Comparison of ENCODE assay signal across 30 cellular contexts in the genomic region with DNA sequence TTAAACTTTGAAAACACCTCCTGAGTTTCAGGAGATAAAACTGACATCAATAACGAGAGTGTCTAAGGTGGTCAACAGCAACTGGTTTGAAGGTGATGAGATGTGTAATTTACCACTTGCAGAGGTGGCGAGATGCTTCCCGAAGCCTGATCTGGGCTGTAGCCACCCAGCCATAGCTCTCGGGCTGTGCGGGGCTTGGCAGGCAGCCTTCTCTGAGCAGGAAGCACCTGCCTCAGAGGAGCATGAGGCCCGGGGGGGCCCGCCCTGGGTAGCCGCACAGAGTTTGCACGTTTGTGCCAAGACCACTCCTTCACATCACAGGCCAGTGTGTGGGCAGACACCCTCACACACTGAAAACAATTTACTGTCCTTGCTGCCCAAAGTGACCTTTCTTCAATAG.
DNase-seq lines count a peak whose midpoint lies in the region; ATAC-seq, FAIRE-seq and TF ChIP-seq lines count a peak whose summit lies in the region.
"Had no signal": no experiment of that assay in that cellular context is flagged by ENCODE, and none has a peak within 500 bp of the region (broad histone marks: within the 10 kb centered on the region; RNA-seq: fewer than 3 reads in every experiment).

No MANE protein-coding gene starts in this region.

- no peak for FAIRE-seq in kidney (lab: Jason Lieb, UNC)
- FAIRE-seq: A204.1 had no signal

- H3K4me3 Mint-ChIP-seq in stimulated activated naive B cell treated with anti-CD40 and anti-IgM and Interleukin-4, amounts not matched to agents 10 μg/mL and 1 μg/mL and 100 μg/mL, for 72 hours, result no peak overlapping the region
- H3K4me3 Mint-ChIP-seq: activated CD4-positive, alpha-beta T cell treated with anti-CD3 and anti-CD28 coated beads, Interleukin-2, amount 10 ng/mL, durations not matched to agents 24 days and 14 days; brain; stimulated activated effector memory CD8-positive, alpha-beta T cell treated with anti-CD3 and anti-CD28 coated beads, Interleukin-12 subunit alpha, Interleukin-12 subunit beta, amount 100 ng/mL, for 72 hours had no signal

- no peaks in the 10 kb centered on the region for H3K9me3 Mint-ChIP-seq in stimulated activated naive B cell treated with anti-CD40 and anti-IgM and Interleukin-4, amounts not matched to agents 10 μg/mL and 1 μg/mL and 100 μg/mL, for 72 hours
- H3K9me3 Mint-ChIP-seq: activated CD4-positive, alpha-beta T cell treated with anti-CD3 and anti-CD28 coated beads, Interleukin-2, amount 10 ng/mL, durations not matched to agents 24 days and 14 days; stimulated activated effector memory CD8-positive, alpha-beta T cell treated with anti-CD3 and anti-CD28 coated beads, Interleukin-12 subunit alpha, Interleukin-12 subunit beta, amount 100 ng/mL, for 72 hours had no signal

- H3K9ac ChIP-seq in BLaER1, result no peak overlapping the region
- no peak overlapping the region for H3K9ac ChIP-seq in kidney (ENCODE audit: low read length in 2 of 2)

- peaks cover 0 to 5% of the 10 kb centered on the region in 2 donors for H3K4me1 Mint-ChIP-seq in stimulated activated naive B cell treated with anti-CD40 and anti-IgM and Interleukin-4, amounts not matched to agents 10 μg/mL and 1 μg/mL and 100 μg/mL, for 72 hours
- H3K4me1 Mint-ChIP-seq: activated CD4-positive, alpha-beta T cell treated with anti-CD3 and anti-CD28 coated beads, Interleukin-2, amount 10 ng/mL, durations not matched to agents 24 days and 14 days; stimulated activated effector memory CD8-positive, alpha-beta T cell treated with anti-CD3 and anti-CD28 coated beads, Interleukin-12 subunit alpha, Interleukin-12 subunit beta, amount 100 ng/mL, for 72 hours had no signal

- intact Hi-C loops in kidney (cut with DNase I), result no loop called here

- DNase-seq in NCI-H2029 (lab: John Stamatoyannopoulos, UW) (peak; percentile 37), NCI-H2029 treated with DMSO at 0.1 percent for 48 hours (lab: John Stamatoyannopoulos, UW) (no peak), NCI-H146 (lab: John Stamatoyannopoulos, UW) (peak; percentile 72), kidney (peak; percentile 69), D341Med (ENCODE audit: low spot score) (no peak)
- no peak for DNase-seq in stimulated activated naive B cell treated with anti-CD40 and anti-IgM and Interleukin-4, amounts not matched to agents 10 μg/mL and 1 μg/mL and 100 μg/mL, for 72 hours
- DNase-seq: activated CD4-positive, alpha-beta T cell treated with anti-CD3 and anti-CD28 coated beads, Interleukin-2, amount 10 ng/mL, durations not matched to agents 24 days and 14 days; activated naive CD4-positive, alpha-beta T cell; activated T-cell treated with anti-CD3 and anti-CD28 coated beads, Interleukin-2, amount 50 U/mL, for 48 hours; AML-193; effector CD8-positive, alpha-beta T cell; erythroblast; heart left ventricle; left colon; mesendoderm; NCI-H1694 treated with DMSO at 0.1 percent for 48 hours; NCI-H446 treated with DMSO at 0.1 percent for 48 hours; occipital lobe; retina; spleen; stimulated activated CD4-positive, alpha-beta T cell treated with anti-CD3 and anti-CD28 coated beads, Interleukin-2, amount 100 ng/mL, for 48 hours; uterus had no signal

- H3K36me3 Mint-ChIP-seq in stimulated activated naive B cell treated with anti-CD40 and anti-IgM and Interleukin-4, amounts not matched to agents 10 μg/mL and 1 μg/mL and 100 μg/mL, for 72 hours, result no peaks in the 10 kb centered on the region
- H3K36me3 Mint-ChIP-seq: brain; stimulated activated effector memory CD8-positive, alpha-beta T cell treated with anti-CD3 and anti-CD28 coated beads, Interleukin-12 subunit alpha, Interleukin-12 subunit beta, amount 100 ng/mL, for 72 hours had no signal

- no peak for TF ChIP-seq CTCF in kidney (IDR thresholded peaks at IDR 0.05; ENCODE audit: borderline replicate concordance, extremely low read depth, insufficient read depth)

- H3K4me2 ChIP-seq in BLaER1, result peak overlapping the region; percentile 73

- peaks cover 0 to 5% of the 10 kb centered on the region in 2 donors for H3K27me3 Mint-ChIP-seq in stimulated activated naive B cell treated with anti-CD40 and anti-IgM and Interleukin-4, amounts not matched to agents 10 μg/mL and 1 μg/mL and 100 μg/mL, for 72 hours

- H3K4me1 ChIP-seq in BLaER1 (peaks cover 80% of the 10 kb centered on the region), kidney (ENCODE audit: control insufficient read depth in 1 of 2, insufficient read depth in 1 of 2, low read depth in 1 of 2, low read length in 2 of 2) (no peaks in the 10 kb centered on the region)
- H3K4me1 ChIP-seq: suprapubic skin, uterus had no signal

- H3K36me3 ChIP-seq in BLaER1 (no peaks in the 10 kb centered on the region), kidney (ENCODE audit: control insufficient read depth in 1 of 2, insufficient read depth in 2 of 2, low read length in 2 of 2) (no peaks in the 10 kb centered on the region)
- H3K36me3 ChIP-seq: heart left ventricle, spleen, suprapubic skin, uterus had no signal

- H3K27ac ChIP-seq in BLaER1 (peak overlapping the region; percentile 66), kidney (ENCODE audit: low read depth in 2 of 2, low read length in 2 of 2) (no peak overlapping the region)
- H3K27ac ChIP-seq: heart left ventricle, RWPE1, spleen, suprapubic skin, uterus had no signal

- no peaks in the 10 kb centered on the region for H3K27me3 ChIP-seq in BLaER1
- H3K27me3 ChIP-seq: uterus had no signal

- H3K4me3 ChIP-seq in BLaER1, result no peak overlapping the region
- no peak overlapping the region for H3K4me3 ChIP-seq in kidney (ENCODE audit: low read length in 2 of 2)
- H3K4me3 ChIP-seq: heart left ventricle, spleen, suprapubic skin, uterus had no signal

- ATAC-seq in stimulated activated naive B cell treated with anti-CD40 and anti-IgM and Interleukin-4, amounts not matched to agents 10 μg/mL and 1 μg/mL and 100 μg/mL, for 72 hours (replicated peaks), result no peak
- no peak for ATAC-seq in activated CD4-positive, CD25-positive, alpha-beta regulatory T cell treated with anti-CD3 and anti-CD28 coated beads, Interleukin-2, amount 50 U/mL, for 24 hours
- ATAC-seq: HCT116; left colon; stimulated activated effector memory CD8-positive, alpha-beta T cell treated with anti-CD3 and anti-CD28 coated beads, Interleukin-12 subunit alpha, Interleukin-12 subunit beta, amount 100 ng/mL, for 72 hours had no signal

- no peaks in the 10 kb centered on the region for H4K20me1 ChIP-seq in BLaER1

- no peak overlapping the region for H3K27ac Mint-ChIP-seq in stimulated activated naive B cell treated with anti-CD40 and anti-IgM and Interleukin-4, amounts not matched to agents 10 μg/mL and 1 μg/mL and 100 μg/mL, for 72 hours
- H3K27ac Mint-ChIP-seq: activated CD4-positive, alpha-beta T cell treated with anti-CD3 and anti-CD28 coated beads, Interleukin-2, amount 10 ng/mL, durations not matched to agents 24 days and 14 days; brain; stimulated activated effector memory CD8-positive, alpha-beta T cell treated with anti-CD3 and anti-CD28 coated beads, Interleukin-12 subunit alpha, Interleukin-12 subunit beta, amount 100 ng/mL, for 72 hours had no signal

- H3K9me3 ChIP-seq in BLaER1 (no peaks in the 10 kb centered on the region), kidney (ENCODE audit: control insufficient read depth in 1 of 2, low read length in 2 of 2) (no peaks in the 10 kb centered on the region)
- H3K9me3 ChIP-seq: heart left ventricle, spleen, suprapubic skin, uterus had no signal

Comparison
In these comparisons a context has a peak if more than half of its experiments do, and no peak if none do; other contexts are left out.
1. DNase-seq: peak in NCI-H2029 (single experiment), NCI-H146 (single experiment) and kidney (single experiment); none in NCI-H2029 treated with DMSO at 0.1 percent for 48 hours (single experiment), D341Med (single experiment) and stimulated activated naive B cell treated with anti-CD40 and anti-IgM and Interleukin-4, amounts not matched to agents 10 μg/mL and 1 μg/mL and 100 μg/mL, for 72 hours (single experiment).